ENCODE assay signal across 8 cellular contexts in the genomic region with DNA sequence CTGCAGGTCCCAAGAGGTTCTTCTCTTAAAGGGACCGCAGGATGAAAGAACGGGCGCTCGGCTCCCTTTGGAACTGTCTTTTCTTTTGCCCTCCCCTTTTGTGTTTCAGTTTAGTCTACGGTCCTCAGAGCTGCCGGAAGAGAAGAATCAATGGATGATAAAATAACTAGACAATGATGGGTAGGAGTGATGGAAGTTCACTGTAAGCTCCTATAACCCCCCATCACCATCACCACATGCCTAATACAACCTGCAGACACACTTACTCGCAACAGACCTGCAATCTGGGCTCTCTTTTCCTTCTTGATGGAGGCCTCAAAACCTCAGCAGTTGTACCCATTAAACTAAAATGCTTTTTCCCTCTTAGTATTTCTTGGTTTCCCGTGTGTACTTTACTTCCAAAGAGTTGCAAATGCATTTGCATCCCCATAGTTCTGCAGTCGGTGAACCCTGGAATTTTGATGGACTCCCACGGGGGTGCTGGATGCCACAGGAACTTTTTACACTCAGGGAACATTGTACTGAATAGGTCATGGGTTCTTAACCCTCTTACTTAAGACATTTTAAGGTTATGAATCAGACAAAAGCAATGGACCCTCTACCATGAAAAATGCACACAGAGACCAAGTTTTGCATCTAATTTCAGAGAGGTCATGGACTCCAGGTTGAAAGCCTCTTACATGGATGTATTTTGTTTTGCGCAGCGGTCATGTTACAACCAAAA. TPM values are rescaled to one million over a fixed set of nuclear protein-coding genes. Genes with fewer than 3 reads are reported as not detected.
DNase-seq lines count a peak whose midpoint lies in the region; TF ChIP-seq lines count a peak whose summit lies in the region.

No MANE protein-coding gene starts in this region.

- peak overlapping the region; percentile 82 for H3K4me2 ChIP-seq in Loucy (ENCODE audit: low read depth, low read length, poor library complexity, severe bottlenecking)

- TF ChIP-seq EP300 in ovary (IDR thresholded peaks at IDR 0.05), result no peak

- TF ChIP-seq POLR2A in ovary (IDR thresholded peaks at IDR 0.05), result no peak

- H3K36me3 ChIP-seq in Loucy (ENCODE audit: insufficient read depth, low read length) (peaks cover 22% of the 10 kb centered on the region; the same call in 1 of the 2 replicates), ovary (no peaks in the 10 kb centered on the region)
- H3K36me3 ChIP-seq in effector memory CD4-positive, alpha-beta T cell (ENCODE audit: control insufficient read depth, insufficient read depth, low read length), result peaks cover 22% of the 10 kb centered on the region

- peaks cover 34% of the 10 kb centered on the region for H3K79me2 ChIP-seq in Loucy (ENCODE audit: insufficient read depth, low read length)

- peak overlapping the region; percentile 81 for H3K9ac ChIP-seq in Loucy (ENCODE audit: low read depth, low read length, poor library complexity, severe bottlenecking)

- DNase-seq in GM12864 (ENCODE audit: low read depth) (no peak), ovary (no peak), glomerular visceral epithelial cell (ENCODE audit: extremely low spot score) (no peak), ecto neural progenitor cell (ENCODE audit: low spot score) (no peak)
- no peak for DNase-seq in effector memory CD4-positive, alpha-beta T cell
- no peak for DNase-seq in activated CD4-positive, alpha-beta T cell treated with anti-CD3 and anti-CD28 coated beads for 4 hours
- DNase-seq in effector CD8-positive, alpha-beta T cell (lab: John Stamatoyannopoulos, UW), result no peak

- peak overlapping the region; percentile 97 for H3K27ac ChIP-seq in effector memory CD4-positive, alpha-beta T cell (ENCODE audit: insufficient read depth, low read length, poor library complexity, severe bottlenecking)
- peak overlapping the region in 1 of 2 donors; percentile 84 for H3K27ac ChIP-seq in ovary

- H2AFZ ChIP-seq in Loucy (ENCODE audit: low read length), result peak overlapping the region; percentile 35; the same call in 1 of the 2 replicates

- H3F3A ChIP-seq in Loucy (ENCODE audit: low read depth), result no peaks in the 10 kb centered on the region

- intact Hi-C loops in ovary (cut with DNase I), result loop anchor here in 1 of 4 donors (5.0 kb wide), 1 partner anchor 55 kb away; no protein-coding TSS in a partner anchor

- H3K4me1 ChIP-seq in Loucy (ENCODE audit: insufficient read depth, low read length, poor library complexity, severe bottlenecking), result peaks cover 28% of the 10 kb centered on the region
- H3K4me1 ChIP-seq in effector memory CD4-positive, alpha-beta T cell (ENCODE audit: control insufficient read depth, insufficient read depth, low read length, poor library complexity, severe bottlenecking), result peaks cover 10% of the 10 kb centered on the region
- peaks cover 2% of the 10 kb centered on the region for H3K4me1 ChIP-seq in ovary (ENCODE audit: insufficient read depth)

- no peak for TF ChIP-seq CTCF in GM12864 (IDR thresholded peaks at IDR 0.05; ENCODE audit: low read depth, low read length, missing control alignments)
- TF ChIP-seq CTCF in Loucy (conservative IDR thresholded peaks at IDR 0.05; ENCODE audit: low read length), result no peak
- no peak for TF ChIP-seq CTCF in ovary (IDR thresholded peaks at IDR 0.05)

- H3K4me3 ChIP-seq in GM12864 (ENCODE audit: low read depth, low read length) (peak overlapping the region; percentile 57), Loucy (ENCODE audit: low read length, poor library complexity, severe bottlenecking) (peak overlapping the region; percentile 94), ovary (peak overlapping the region; percentile 44)
- peak overlapping the region; percentile 39 for H3K4me3 ChIP-seq in effector memory CD4-positive, alpha-beta T cell (ENCODE audit: insufficient read depth, low read depth, low read length, poor library complexity, severe bottlenecking)

- H3K9me2 ChIP-seq in Loucy (replicated peaks; ENCODE audit: low read depth, low read length), result no peaks in the 10 kb centered on the region

- H3K27me3 ChIP-seq in Loucy (ENCODE audit: insufficient read depth, low read length, poor library complexity, severe bottlenecking) (no peaks in the 10 kb centered on the region), ovary (no peaks in the 10 kb centered on the region)
- H3K27me3 ChIP-seq in effector memory CD4-positive, alpha-beta T cell (replicated peaks; ENCODE audit: control insufficient read depth, insufficient read depth, low read length, poor library complexity, severe bottlenecking), result no peaks in the 10 kb centered on the region

- WGBS in ovary, 3 donors, result 28 to 31% (median 29%) methylated on average over 12 of the region's 12 CpGs

- peaks cover 27% of the 10 kb centered on the region for H4K20me1 ChIP-seq in Loucy (ENCODE audit: insufficient read depth, low read length, poor library complexity, severe bottlenecking)

- H3K9me3 ChIP-seq in Loucy (ENCODE audit: insufficient read depth, low read depth, low read length) (no peaks in the 10 kb centered on the region), ovary (no peaks in the 10 kb centered on the region)
- H3K9me3 ChIP-seq in effector memory CD4-positive, alpha-beta T cell (ENCODE audit: control insufficient read depth, low read length), result no peaks in the 10 kb centered on the region

RNA-seq across cellular contexts. Expression of a gene that starts 0.6 kb away (rescaled TPM):
- total RNA-seq in ovary, result 10 to 100 TPM; 11.8 to 27.9 (median 22.6) TPM
- polyA plus RNA-seq in ovary, result 10 to 100 TPM; 12.1 to 38.7 TPM

RNA-seq across cellular contexts. Expression of a gene that starts 20.5 kb away (rescaled TPM):
- 10 to 100 TPM; 39.8 to 88.9 (median 63.8) TPM for total RNA-seq in ovary
- polyA plus RNA-seq in ovary, result 10 to 100 TPM; 40.4 to 65.1 TPM

RNA-seq across cellular contexts. Expression of a gene that starts 24.8 kb away (rescaled TPM):
- total RNA-seq in ovary, result 100 to 1,000 TPM in 1 of 7 donors, 10 to 100 TPM in 6; 29.6 to 117 (median 87.3) TPM
- polyA plus RNA-seq in ovary, result 10 to 100 TPM; 49.2 to 65.7 TPM

RNA-seq across cellular contexts. Expression of a gene that starts 51.7 kb away (rescaled TPM):
- total RNA-seq in ovary, result 100 to 1,000 TPM; 190 to 219 (median 206) TPM
- polyA plus RNA-seq in ovary, result 100 to 1,000 TPM; 221 to 274 TPM

Comparison
In these comparisons a context has a peak if more than half of its experiments do, and no peak if none do; other contexts are left out.
1. H3K4me3 ChIP-seq: peak in every context shown above with its lines; median percentile 94 in Loucy; 57 in GM12864; 44 in ovary; 39 in effector memory CD4-positive, alpha-beta T cell.